15 cellular contexts compared by ENCODE assay signal in the genomic region with DNA sequence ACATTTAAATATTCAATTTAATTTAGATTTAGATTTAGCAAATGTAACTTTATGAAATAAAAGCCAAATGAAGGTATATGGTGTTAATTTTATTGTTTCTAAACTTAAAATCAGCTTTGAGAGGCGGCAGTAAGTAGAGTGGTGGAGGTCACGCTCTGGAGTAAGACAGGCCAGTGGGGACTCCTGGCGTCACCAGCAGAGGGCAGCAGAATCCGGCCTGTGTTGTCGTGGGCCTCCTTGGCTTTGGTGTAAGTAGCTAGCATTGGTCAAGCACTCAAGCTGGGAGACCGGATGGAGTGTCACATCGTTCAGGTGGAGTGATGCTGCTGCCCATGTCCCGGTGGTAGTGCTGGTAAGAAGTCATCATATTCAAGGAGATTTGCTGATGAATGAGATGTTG.
A peak's percentile ranks its signal among the peaks of the same experiment; 100 is the strongest.
DNase-seq lines count a peak whose midpoint lies in the region; ATAC-seq and TF ChIP-seq lines count a peak whose summit lies in the region.
"Had no signal": no experiment of that assay in that cellular context is flagged by ENCODE, and none has a peak within 500 bp of the region (broad histone marks: within the 10 kb centered on the region; RNA-seq: fewer than 3 reads in every experiment).

No MANE protein-coding gene starts in this region.

- no CpG with 5 or more reads among the region's 8 CpGs for WGBS in iPS DF 6.9 (ENCODE audit: insufficient coverage, insufficient read length)

- H3K4me1 ChIP-seq in A673 (ENCODE audit: insufficient read depth, low read length, poor library complexity, severe bottlenecking) (no peaks in the 10 kb centered on the region), iPS DF 6.9 (ENCODE audit: control insufficient read depth, insufficient read depth, low read length) (no peaks in the 10 kb centered on the region)

- peaks cover 9% of the 10 kb centered on the region for H3K36me3 ChIP-seq in A673 (ENCODE audit: insufficient read depth, low read length, poor library complexity, severe bottlenecking)
- H3K36me3 ChIP-seq in H7 (replicated peaks; ENCODE audit: control insufficient read depth, insufficient read depth, low read length) = peaks cover 5% of the 10 kb centered on the region
- peaks cover 55% of the 10 kb centered on the region for H3K36me3 ChIP-seq in WERI-Rb-1
- H3K36me3 ChIP-seq in iPS DF 6.9 (ENCODE audit: control insufficient read depth, insufficient read depth, low read length) = peaks cover 3% of the 10 kb centered on the region; the same call in 1 of the 2 replicates

- H3K27me3 ChIP-seq in A673 (replicated peaks; ENCODE audit: insufficient read depth, low read depth, low read length, poor library complexity) (no peaks in the 10 kb centered on the region), H7 (ENCODE audit: control insufficient read depth, insufficient read depth, low read length) (no peaks in the 10 kb centered on the region), WERI-Rb-1 (ENCODE audit: insufficient read depth, low read depth, severe bottlenecking) (no peaks in the 10 kb centered on the region), iPS DF 6.9 (ENCODE audit: control insufficient read depth, insufficient read depth, low read length) (no peaks in the 10 kb centered on the region)

- no TSS peak for BruUV-seq in A673 (replicated peaks; lab: Mats Ljungman, UMichigan)

- no peak for ATAC-seq in GM18511 (IDR thresholded peaks at IDR 0.05; ENCODE audit: unreplicated experiment)
- ATAC-seq: activated CD4-positive, alpha-beta T cell treated with anti-CD3 and anti-CD28 coated beads for 36 hours had no signal

- DNase-seq in A673 (ENCODE audit: low spot score) = no peak
- peak; percentile 57 for DNase-seq in H7
- DNase-seq in WERI-Rb-1 = peak; percentile 47
- peak; percentile 43 for DNase-seq in iPS DF 6.9 (ENCODE audit: low read depth, low spot score)
- DNase-seq in middle frontal gyrus (ENCODE audit: extremely low spot score, low spot score) = no peak
- DNase-seq in activated gamma-delta T cell (lab: John Stamatoyannopoulos, UW) = no peak
- no peak for DNase-seq in kidney glomerular epithelial cell (lab: John Stamatoyannopoulos, UW)
- DNase-seq: activated CD4-positive, alpha-beta T cell treated with anti-CD3 and anti-CD28 coated beads for 36 hours; AML-193; DMS79 treated with DMSO at 0.1 percent for 48 hours; glutamatergic neuron; GOT3; OCI-M1; stimulated activated CD4-positive, alpha-beta T cell treated with anti-CD3 and anti-CD28 coated beads, Interleukin-2, amount 100 ng/mL, for 24 hours had no signal

- intact Hi-C loops in A673 (cut with micrococcal nuclease; ENCODE audit: unreplicated experiment) = no loop called here

- H3K4me3 ChIP-seq in A673 (ENCODE audit: low read depth, low read length, poor library complexity, severe bottlenecking) (no peak overlapping the region), H7 (ENCODE audit: insufficient read depth, low read depth, low read length) (no peak overlapping the region), WERI-Rb-1 (ENCODE audit: low read depth, low read length) (no peak overlapping the region), iPS DF 6.9 (ENCODE audit: low read length) (no peak overlapping the region)

- TF ChIP-seq CTCF in A673 (conservative IDR thresholded peaks at IDR 0.05; ENCODE audit: low read depth, low read length) = peak; percentile 29; the same call in 1 of the 2 replicates
- TF ChIP-seq CTCF in WERI-Rb-1 (IDR thresholded peaks at IDR 0.05; ENCODE audit: low read depth, low read length) = peak; percentile 73

- H3K9me3 ChIP-seq in A673 (ENCODE audit: low read depth, low read length, poor library complexity, severe bottlenecking) (no peaks in the 10 kb centered on the region), WERI-Rb-1 (ENCODE audit: severe bottlenecking) (no peaks in the 10 kb centered on the region), iPS DF 6.9 (ENCODE audit: control insufficient read depth, insufficient read depth, low read length) (no peaks in the 10 kb centered on the region)

- POLR2A ChIA-PET in A673 (lab: Charles Lee; ENCODE audit: low non-redundant PET) = no interaction called here

- CTCF ChIA-PET in A673 (lab: Charles Lee) = no interaction called here

- H3K27ac ChIP-seq in A673 (ENCODE audit: low read depth, low read length, poor library complexity, severe bottlenecking) (no peak overlapping the region), WERI-Rb-1 (no peak overlapping the region), iPS DF 6.9 (ENCODE audit: low read length) (no peak overlapping the region)

Comparison
In these comparisons a context has a peak if more than half of its experiments do, and no peak if none do; other contexts are left out.
1. DNase-seq: peak in H7 (single experiment), WERI-Rb-1 (single experiment) and iPS DF 6.9 (single experiment); none in A673 (single experiment), middle frontal gyrus (single experiment), activated gamma-delta T cell (single experiment) and kidney glomerular epithelial cell (single experiment).